In the genomic region with DNA sequence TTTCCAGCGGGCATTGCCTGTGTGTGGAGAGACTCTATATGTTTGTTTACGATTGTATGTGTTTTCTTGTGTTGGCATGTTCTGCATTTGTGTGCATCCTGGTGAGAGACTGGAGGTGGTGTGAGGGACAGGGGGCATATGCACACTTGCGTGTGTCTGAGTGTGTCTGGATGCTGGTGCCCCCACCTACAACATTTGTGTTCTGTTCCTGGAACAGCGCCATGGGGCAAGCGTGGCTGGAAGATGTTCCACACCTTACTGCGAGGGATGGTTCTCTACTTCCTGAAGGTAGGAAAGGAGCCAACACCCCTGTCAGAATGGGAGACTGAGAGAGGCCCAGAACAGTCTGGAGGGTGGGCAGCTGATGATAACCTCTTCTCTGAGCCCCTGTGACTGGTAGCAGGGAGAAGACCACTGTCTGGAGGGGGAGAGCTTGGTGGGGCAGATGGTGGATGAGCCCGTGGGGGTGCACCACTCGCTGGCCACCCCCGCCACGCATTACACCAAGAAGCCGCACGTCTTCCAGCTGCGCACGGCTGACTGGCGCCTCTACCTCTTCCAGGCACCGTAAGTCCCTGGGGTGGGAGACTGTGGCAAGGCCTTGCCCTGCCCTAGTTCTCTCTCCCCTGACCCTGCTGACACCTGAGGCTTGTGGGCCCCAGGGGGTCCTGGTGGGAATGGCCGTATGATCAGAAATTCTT, we compare ENCODE assay signal across 1 cellular context.
TF ChIP-seq lines count a peak whose summit lies in the region.

No MANE protein-coding gene starts in this region.

TF ChIP-seq in HCT116, 20 proteins besides CTCF, POLR2A, EP300 and RAD21 (continued from another document):
- TF ChIP-seq, protein P1, sequence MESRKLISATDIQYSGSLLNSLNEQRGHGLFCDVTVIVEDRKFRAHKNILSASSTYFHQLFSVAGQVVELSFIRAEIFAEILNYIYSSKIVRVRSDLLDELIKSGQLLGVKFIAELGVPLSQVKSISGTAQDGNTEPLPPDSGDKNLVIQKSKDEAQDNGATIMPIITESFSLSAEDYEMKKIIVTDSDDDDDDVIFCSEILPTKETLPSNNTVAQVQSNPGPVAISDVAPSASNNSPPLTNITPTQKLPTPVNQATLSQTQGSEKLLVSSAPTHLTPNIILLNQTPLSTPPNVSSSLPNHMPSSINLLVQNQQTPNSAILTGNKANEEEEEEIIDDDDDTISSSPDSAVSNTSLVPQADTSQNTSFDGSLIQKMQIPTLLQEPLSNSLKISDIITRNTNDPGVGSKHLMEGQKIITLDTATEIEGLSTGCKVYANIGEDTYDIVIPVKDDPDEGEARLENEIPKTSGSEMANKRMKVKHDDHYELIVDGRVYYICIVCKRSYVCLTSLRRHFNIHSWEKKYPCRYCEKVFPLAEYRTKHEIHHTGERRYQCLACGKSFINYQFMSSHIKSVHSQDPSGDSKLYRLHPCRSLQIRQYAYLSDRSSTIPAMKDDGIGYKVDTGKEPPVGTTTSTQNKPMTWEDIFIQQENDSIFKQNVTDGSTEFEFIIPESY (IDR thresholded peaks at IDR 0.05; ENCODE audit: extremely low read depth, insufficient replicate concordance, low read length), result no peak
- no peak for TF ChIP-seq ZNF274 (IDR thresholded peaks at IDR 0.05; ENCODE audit: low read depth, low read length)
- TF ChIP-seq EZH2phosphoT487 (IDR thresholded peaks at IDR 0.05; ENCODE audit: borderline replicate concordance), result no peak
- TF ChIP-seq ELF1 (IDR thresholded peaks at IDR 0.05; ENCODE audit: borderline replicate concordance, low read depth), result no peak
- no peak for TF ChIP-seq EZH2 (IDR thresholded peaks at IDR 0.05)
- TF ChIP-seq EGR1 (IDR thresholded peaks at IDR 0.05; ENCODE audit: low read depth), result no peak
- TF ChIP-seq, protein P2, sequence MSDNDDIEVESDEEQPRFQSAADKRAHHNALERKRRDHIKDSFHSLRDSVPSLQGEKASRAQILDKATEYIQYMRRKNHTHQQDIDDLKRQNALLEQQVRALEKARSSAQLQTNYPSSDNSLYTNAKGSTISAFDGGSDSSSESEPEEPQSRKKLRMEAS (IDR thresholded peaks at IDR 0.05), result no peak
